Comparison of ENCODE assay signal across 14 cellular contexts in the genomic region with DNA sequence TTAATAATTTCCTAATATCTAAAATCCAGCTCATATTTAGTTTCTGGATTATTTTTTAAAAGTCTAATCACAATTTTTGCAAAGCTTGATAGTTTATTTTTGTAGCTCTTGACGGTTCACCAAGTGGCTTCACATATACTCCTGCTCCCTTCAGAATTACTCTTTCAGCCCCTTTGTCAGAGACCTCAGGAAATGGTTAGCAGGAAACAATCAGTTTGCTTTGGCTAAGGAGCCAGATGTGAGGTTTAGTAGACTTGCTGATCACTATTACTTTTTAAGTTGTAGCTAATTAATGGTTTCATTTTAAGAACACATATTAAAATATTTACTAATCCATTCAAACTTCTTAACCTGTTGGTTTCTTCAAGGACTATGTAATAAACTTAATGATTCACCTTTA. TPM values are rescaled to one million over a fixed set of nuclear protein-coding genes. Genes with fewer than 3 reads are reported as not detected.
DNase-seq lines count a peak whose midpoint lies in the region; ATAC-seq and TF ChIP-seq lines count a peak whose summit lies in the region.
"Had no signal": no experiment of that assay in that cellular context is flagged by ENCODE, and none has a peak within 500 bp of the region (broad histone marks: within the 10 kb centered on the region; RNA-seq: fewer than 3 reads in every experiment).

No MANE protein-coding gene starts in this region.

- H3K9me3 Mint-ChIP-seq in GM23338, result no peaks in the 10 kb centered on the region
- no peaks in the 10 kb centered on the region for H3K9me3 Mint-ChIP-seq in T-helper 1 cell treated with Interleukin-12 subunit alpha and Interleukin-12 subunit beta and Interleukin-4 antibody, amounts not matched to agents 30 μg/mL and 1 μg/mL, for 36 hours
- H3K9me3 Mint-ChIP-seq: dendritic cell treated with granulocyte-macrophage colony-stimulating factor and Interleukin-4, amounts not matched to agents 40 ng/mL and 50 ng/mL, for 4 days had no signal

- no peaks in the 10 kb centered on the region for H4K20me1 ChIP-seq in GM23338 (replicated peaks; ENCODE audit: insufficient read depth)
- no peaks in the 10 kb centered on the region for H4K20me1 ChIP-seq in fibroblast of lung (ENCODE audit: control insufficient read depth, extremely low read depth, insufficient read depth, low read length)

- H3K4me1 ChIP-seq in GM23338 (ENCODE audit: insufficient read depth), result peaks cover 20% of the 10 kb centered on the region
- no peaks in the 10 kb centered on the region for H3K4me1 ChIP-seq in fibroblast of lung (ENCODE audit: control insufficient read depth, extremely low read depth, insufficient read depth, low read length)
- H3K4me1 ChIP-seq in esophagus muscularis mucosa, result peaks cover 0 to 15% (median 14%) of the 10 kb centered on the region in 4 donors
- H3K4me1 ChIP-seq: upper lobe of right lung had no signal

- H3K4me3 ChIP-seq in GM23338 (peak overlapping the region; percentile 32), fibroblast of lung (replicated peaks in 1 of 4; ENCODE audit: control extremely low read depth in 1 of 4, insufficient read depth in 1 of 4, low read depth in 3 of 4, low read length in 4 of 4) (no peak overlapping the region), esophagus muscularis mucosa (no peak overlapping the region)
- H3K4me3 ChIP-seq: left lung, upper lobe of right lung had no signal

- TF ChIP-seq POLR2A in esophagus muscularis mucosa (IDR thresholded peaks at IDR 0.05; ENCODE audit: low read depth), result no peak

- H3K27me3 ChIP-seq in GM23338 (ENCODE audit: insufficient read depth) (no peaks in the 10 kb centered on the region; the same call in 1 of the 2 replicates), fibroblast of lung (ENCODE audit: control insufficient read depth, insufficient read depth, low read length) (no peaks in the 10 kb centered on the region), esophagus muscularis mucosa (no peaks in the 10 kb centered on the region)
- H3K27me3 ChIP-seq: left lung, upper lobe of right lung had no signal

- H3K9me2 ChIP-seq in GM23338 (ENCODE audit: insufficient read depth), result no peaks in the 10 kb centered on the region

- TF ChIP-seq CTCF in GM23338 (conservative IDR thresholded peaks at IDR 0.05; ENCODE audit: low read depth in 2 of 2) (no peak), fibroblast of lung (conservative IDR thresholded peaks at IDR 0.05 in 1 of 2, IDR thresholded peaks at IDR 0.05 in 1 of 2; ENCODE audit: low read depth in 1 of 2, low read length in 2 of 2) (no peak), esophagus muscularis mucosa (IDR thresholded peaks at IDR 0.05) (no peak)

- H3K36me3 Mint-ChIP-seq in GM23338 (ENCODE audit: low read depth), result peaks cover 41% of the 10 kb centered on the region
- H3K36me3 Mint-ChIP-seq in T-helper 1 cell treated with Interleukin-12 subunit alpha and Interleukin-12 subunit beta and Interleukin-4 antibody, amounts not matched to agents 30 μg/mL and 1 μg/mL, for 36 hours (ENCODE audit: low read depth), result peaks cover 17% of the 10 kb centered on the region

- H3K79me2 ChIP-seq in GM23338 (replicated peaks; ENCODE audit: insufficient read depth), result peaks cover 50% of the 10 kb centered on the region
- peaks cover 5% of the 10 kb centered on the region for H3K79me2 ChIP-seq in fibroblast of lung (ENCODE audit: control insufficient read depth, insufficient read depth, low read length)

- peaks cover 20% of the 10 kb centered on the region for H3K4me1 Mint-ChIP-seq in GM23338
- peaks cover 33% of the 10 kb centered on the region for H3K4me1 Mint-ChIP-seq in T-helper 1 cell treated with Interleukin-12 subunit alpha and Interleukin-12 subunit beta and Interleukin-4 antibody, amounts not matched to agents 30 μg/mL and 1 μg/mL, for 36 hours (ENCODE audit: low read depth)

- H3K27ac ChIP-seq in GM23338 (ENCODE audit: low read depth) (no peak overlapping the region), fibroblast of lung (ENCODE audit: insufficient read depth, low read length) (no peak overlapping the region), esophagus muscularis mucosa (replicated peaks in 1 of 4) (no peak overlapping the region)
- H3K27ac ChIP-seq: left lung, upper lobe of right lung had no signal

- H3F3A ChIP-seq in GM23338 (replicated peaks; ENCODE audit: low read depth), result peaks cover 3% of the 10 kb centered on the region; the same call in 1 of the 2 replicates

- peaks cover 18% of the 10 kb centered on the region; the same call in 1 of the 2 replicates for H3K36me3 ChIP-seq in GM23338 (ENCODE audit: insufficient read depth)
- H3K36me3 ChIP-seq in fibroblast of lung (ENCODE audit: control insufficient read depth, insufficient read depth, low read length), result no peaks in the 10 kb centered on the region
- peaks cover 0 to 12% (median 9%) of the 10 kb centered on the region in 4 donors for H3K36me3 ChIP-seq in esophagus muscularis mucosa

- ATAC-seq in GM23338 (no peak), HG02798 (IDR thresholded peaks at IDR 0.05; ENCODE audit: poor library complexity, unreplicated experiment) (no peak)
- ATAC-seq: left lung, upper lobe of right lung had no signal

- H3K9ac ChIP-seq in fibroblast of lung (ENCODE audit: insufficient read depth, low read length), result no peak overlapping the region

- H3K4me2 ChIP-seq in GM23338 (peak overlapping the region; percentile 24; the same call in 1 of the 2 replicates), fibroblast of lung (ENCODE audit: extremely low read depth, insufficient read depth, low read length) (peak overlapping the region; percentile 5)

- H3K9me3 ChIP-seq in fibroblast of lung (ENCODE audit: control insufficient read depth, insufficient read depth, low read depth, low read length) (no peaks in the 10 kb centered on the region), esophagus muscularis mucosa (no peaks in the 10 kb centered on the region)
- H3K9me3 ChIP-seq: left lung, upper lobe of right lung had no signal

- H3K27me3 Mint-ChIP-seq in GM23338 (ENCODE audit: insufficient read depth, low read depth, poor library complexity), result peaks cover 1% of the 10 kb centered on the region
- H3K27me3 Mint-ChIP-seq in T-helper 1 cell treated with Interleukin-12 subunit alpha and Interleukin-12 subunit beta and Interleukin-4 antibody, amounts not matched to agents 30 μg/mL and 1 μg/mL, for 36 hours (ENCODE audit: low read depth), result no peaks in the 10 kb centered on the region
- H3K27me3 Mint-ChIP-seq: dendritic cell treated with granulocyte-macrophage colony-stimulating factor and Interleukin-4, amounts not matched to agents 40 ng/mL and 50 ng/mL, for 4 days had no signal

- intact Hi-C loops in esophagus muscularis mucosa (cut with DNase I) (loop anchor here (10.0 kb wide), 1 partner anchor 479 kb away; no protein-coding TSS in a partner anchor), head of caudate nucleus (cut with DNase I) (no loop called here)

- H2AFZ ChIP-seq in GM23338, result no peak overlapping the region
- H2AFZ ChIP-seq in fibroblast of lung (ENCODE audit: low read length), result no peak overlapping the region

- TF ChIP-seq EP300 in esophagus muscularis mucosa (IDR thresholded peaks at IDR 0.05), result no peak

- DNase-seq in NCI-H1105 treated with DMSO at 0.1 percent for 48 hours (lab: John Stamatoyannopoulos, UW) (peak; percentile 15), NCI-H1105 (lab: John Stamatoyannopoulos, UW) (no peak), GM23338 (ENCODE audit: low spot score) (peak; percentile 32), fibroblast of lung (ENCODE audit: low read depth in 2 of 2) (no peak), esophagus muscularis mucosa (ENCODE audit: extremely low spot score) (no peak), head of caudate nucleus (no peak)
- DNase-seq: activated CD4-positive, alpha-beta T cell treated with anti-CD3 and anti-CD28 coated beads, Interleukin-2, amount 50 U/mL, for 4 hours; left lung; NCI-H1048; NCI-H524; upper lobe of right lung had no signal

- peak overlapping the region; percentile 60 for H3K4me3 Mint-ChIP-seq in GM23338
- H3K4me3 Mint-ChIP-seq in T-helper 1 cell treated with Interleukin-12 subunit alpha and Interleukin-12 subunit beta and Interleukin-4 antibody, amounts not matched to agents 30 μg/mL and 1 μg/mL, for 36 hours, result peak overlapping the region; percentile 18
- H3K4me3 Mint-ChIP-seq: dendritic cell treated with granulocyte-macrophage colony-stimulating factor and Interleukin-4, amounts not matched to agents 40 ng/mL and 50 ng/mL, for 4 days had no signal

- WGBS in esophagus muscularis mucosa, result 67% methylated on average over 1 of the region's 1 CpG

- no peak overlapping the region for H3K27ac Mint-ChIP-seq in GM23338
- H3K27ac Mint-ChIP-seq in T-helper 1 cell treated with Interleukin-12 subunit alpha and Interleukin-12 subunit beta and Interleukin-4 antibody, amounts not matched to agents 30 μg/mL and 1 μg/mL, for 36 hours, result no peak overlapping the region
- H3K27ac Mint-ChIP-seq: dendritic cell treated with granulocyte-macrophage colony-stimulating factor and Interleukin-4, amounts not matched to agents 40 ng/mL and 50 ng/mL, for 4 days had no signal

TF ChIP-seq in GM23338, 12 proteins besides CTCF, POLR2A, EP300 and RAD21:
- TF ChIP-seq CREB1 (CRISPR knock-in tag; IDR thresholded peaks at IDR 0.05; ENCODE audit: low read depth), result no peak
- no peak for TF ChIP-seq NANOG (IDR thresholded peaks at IDR 0.05; ENCODE audit: borderline replicate concordance)
- no peak for TF ChIP-seq POLR2AphosphoS5 (IDR thresholded peaks at IDR 0.05; ENCODE audit: low read depth)
- TF ChIP-seq JUNB (IDR thresholded peaks at IDR 0.05; ENCODE audit: unreplicated experiment), result no peak
- TF ChIP-seq EZH2phosphoT487 (IDR thresholded peaks at IDR 0.05; ENCODE audit: unreplicated experiment), result no peak
- TF ChIP-seq ZNF331 (CRISPR knock-in tag; IDR thresholded peaks at IDR 0.05; ENCODE audit: low read depth), result no peak
- TF ChIP-seq ZNF114 (CRISPR knock-in tag; IDR thresholded peaks at IDR 0.05), result no peak
TF ChIP-seq in GM23338: peak in this region for 0.

RNA-seq across cellular contexts. Expression of a gene that starts 2.3 kb away (rescaled TPM):
- total RNA-seq in GM23338 (2014; rRNA removed; shearing (Covaris generic)), result 49.2 and 53.3 TPM in 2 replicates
- 48.9 and 55.6 TPM in 2 replicates for polyA plus RNA-seq in GM23338 (2016; fragmentation: Nextera tagmentation; extraction: Ambion mirVana)
- total RNA-seq in fibroblast of lung, result 21.0 and 27.5 TPM in 2 replicates
- 17.8 and 32.0 TPM in 2 replicates for polyA plus RNA-seq in fibroblast of lung
- polyA plus RNA-seq in fibroblast of lung (2012), result 11.4 and 19.5 TPM in 2 replicates
- polyA minus RNA-seq in fibroblast of lung (ENCODE audit: low replicate concordance), result 1.1 and 5.9 TPM in 2 replicates
- 10 to 100 TPM; 12.4 to 23.9 (median 15.4) TPM for total RNA-seq in esophagus muscularis mucosa

Comparison
In these comparisons a context has a peak if more than half of its experiments do, and no peak if none do; other contexts are left out.
1. DNase-seq: peak in NCI-H1105 treated with DMSO at 0.1 percent for 48 hours (single experiment) and GM23338 (single experiment); none in NCI-H1105 (single experiment), fibroblast of lung (0 of 2), esophagus muscularis mucosa (single experiment) and head of caudate nucleus (0 of 42).